Comparison of ENCODE assay signal across 29 cellular contexts in genomic region chr16:4437366-4437765, GRCh38.
"Had no signal": no experiment of that assay in that cellular context is flagged by ENCODE, and none has a peak within 500 bp of the region (broad histone marks: within the 10 kb centered on the region; RNA-seq: fewer than 3 reads in every experiment).

No MANE protein-coding gene starts in this region.

- H2AFZ ChIP-seq: parathyroid adenoma had no signal

- H3K9me3 Mint-ChIP-seq: naive thymus-derived CD4-positive, alpha-beta T cell; natural killer cell; nephron; neural crest cell; stimulated activated memory B cell treated with anti-CD40 and anti-IgM and Interleukin-4, amounts not matched to agents 10 μg/mL and 1 μg/mL and 100 μg/mL, for 72 hours; stimulated activated naive CD8-positive, alpha-beta T cell treated with anti-CD3 and anti-CD28 coated beads, Interleukin-15, Interleukin-2, amounts not matched to agents 100 ng/mL and 50 ng/mL, for 24 hours; type B pancreatic cell had no signal

- H3K4me3 Mint-ChIP-seq: naive thymus-derived CD4-positive, alpha-beta T cell; natural killer cell; nephron; neural crest cell; stimulated activated memory B cell treated with anti-CD40 and anti-IgM and Interleukin-4, amounts not matched to agents 10 μg/mL and 1 μg/mL and 100 μg/mL, for 72 hours; stimulated activated naive CD8-positive, alpha-beta T cell treated with anti-CD3 and anti-CD28 coated beads, Interleukin-15, Interleukin-2, amounts not matched to agents 100 ng/mL and 50 ng/mL, for 24 hours; type B pancreatic cell had no signal

- DNase-seq: naive thymus-derived CD4-positive, alpha-beta T cell; natural killer cell; nucleus accumbens; ovary; posterior cingulate gyrus; right cardiac atrium; right lobe of liver; sigmoid colon; small intestine; stimulated activated CD4-positive, alpha-beta T cell treated with anti-CD3 and anti-CD28 coated beads, Interleukin-1b, Interleukin-23, amount 100 ng/mL, for 48 hours; stimulated activated CD4-positive, alpha-beta T cell treated with anti-CD3 and anti-CD28 coated beads, Interleukin-4, amount 100 ng/mL, for 1 hour; stimulated activated CD4-positive, alpha-beta T cell treated with anti-CD3 and anti-CD28 coated beads, Interleukin-4, amount 100 ng/mL, for 4 hours; stimulated activated CD8-positive, alpha-beta memory T cell treated with anti-CD3 and anti-CD28 coated beads, Interleukin-4, amount 100 ng/mL, for 48 hours; stimulated activated naive CD4-positive, alpha-beta T cell treated with Interleukin-2 at 50 U/mL for 16 hours; stomach; thyroid gland; upper lobe of right lung; uterus had no signal

- H3K4me1 Mint-ChIP-seq: neural crest cell had no signal

- ATAC-seq: naive thymus-derived CD4-positive, alpha-beta T cell; natural killer cell; psoas muscle; right cardiac atrium; right lobe of liver; stimulated activated memory B cell treated with anti-CD40 and anti-IgM and Interleukin-4, amounts not matched to agents 10 μg/mL and 1 μg/mL and 100 μg/mL, for 72 hours; upper lobe of right lung had no signal

- H3K36me3 ChIP-seq: ovary, uterus had no signal

- H3K4me1 ChIP-seq: parathyroid adenoma, right lobe of liver, sigmoid colon, thyroid gland, tibial nerve, upper lobe of right lung, uterus had no signal

- H3K27ac ChIP-seq: neutrophil, ovary, parathyroid adenoma, psoas muscle, right lobe of liver, sigmoid colon, stomach, thoracic aorta, thyroid gland, tibial nerve, upper lobe of right lung, uterus had no signal

- H3K4me3 ChIP-seq: ovary, psoas muscle, right lobe of liver, sigmoid colon, stomach, thoracic aorta, thyroid gland, tibial nerve, upper lobe of right lung, uterus had no signal

- H3K9me3 ChIP-seq: neutrophil, ovary, psoas muscle, right lobe of liver, sigmoid colon, stomach, thoracic aorta, thyroid gland, tibial nerve, upper lobe of right lung, uterus had no signal

- H3K27me3 ChIP-seq: neutrophil, ovary, right lobe of liver, sigmoid colon, stomach, thyroid gland, tibial nerve, upper lobe of right lung, uterus had no signal

- H3K27ac Mint-ChIP-seq: natural killer cell; nephron; progenitor cell of endocrine pancreas; stimulated activated memory B cell treated with anti-CD40 and anti-IgM and Interleukin-4, amounts not matched to agents 10 μg/mL and 1 μg/mL and 100 μg/mL, for 72 hours; stimulated activated naive CD8-positive, alpha-beta T cell treated with anti-CD3 and anti-CD28 coated beads, Interleukin-15, Interleukin-2, amounts not matched to agents 100 ng/mL and 50 ng/mL, for 24 hours; type B pancreatic cell had no signal

- H3K27me3 Mint-ChIP-seq: naive thymus-derived CD4-positive, alpha-beta T cell; progenitor cell of endocrine pancreas; stimulated activated memory B cell treated with anti-CD40 and anti-IgM and Interleukin-4, amounts not matched to agents 10 μg/mL and 1 μg/mL and 100 μg/mL, for 72 hours; stimulated activated naive CD8-positive, alpha-beta T cell treated with anti-CD3 and anti-CD28 coated beads, Interleukin-15, Interleukin-2, amounts not matched to agents 100 ng/mL and 50 ng/mL, for 24 hours; type B pancreatic cell had no signal
